ENCODE assay signal across 8 cellular contexts in genomic region chr3:71064288-71064975, GRCh38.
DNase-seq lines count a peak whose midpoint lies in the region; ATAC-seq and TF ChIP-seq lines count a peak whose summit lies in the region.

No MANE protein-coding gene starts in this region.

- intact Hi-C loops in mucosa of descending colon (cut with DNase I, micrococcal nuclease): loop anchor here in 1 of 2 donors (10.0 kb wide), 1 partner anchor 60 kb away; no protein-coding TSS in a partner anchor
- intact Hi-C loops in stomach (cut with DNase I; ENCODE audit: low total_unique reads): no loop called here

- H3K4me3 ChIP-seq in epithelial cell of esophagus (ENCODE audit: low read length) (peak overlapping the region; percentile 60), mucosa of descending colon (peak overlapping the region; percentile 46), stomach (peak overlapping the region; percentile 52 to 67 (median 63))

- no peaks in the 10 kb centered on the region for H3K36me3 ChIP-seq in mucosa of descending colon (ENCODE audit: low read depth)
- H3K36me3 ChIP-seq in stomach: no peaks in the 10 kb centered on the region

- no peak for TF ChIP-seq CTCF in epithelial cell of esophagus (IDR thresholded peaks at IDR 0.05; ENCODE audit: insufficient read depth, low read depth, low read length, missing control alignments)
- TF ChIP-seq CTCF in mucosa of descending colon (IDR thresholded peaks at IDR 0.05): no peak
- TF ChIP-seq CTCF in stomach (IDR thresholded peaks at IDR 0.05): no peak

- DNase-seq in COLO668 (lab: John Stamatoyannopoulos, UW; ENCODE audit: unreplicated experiment): peak; percentile 86
- peak; percentile 26 for DNase-seq in NCI-H146 treated with DMSO at 0.1 percent for 48 hours (lab: John Stamatoyannopoulos, UW; ENCODE audit: unreplicated experiment)
- DNase-seq in activated CD8-positive, alpha-beta memory T cell treated with anti-CD3 and anti-CD28 coated beads for 48 hours (ENCODE audit: low read depth in 2 of 3, low spot score in 2 of 3): peak in 2 of 3 experiments; percentile 40 to 46
- peak; percentile 55 for DNase-seq in epithelial cell of esophagus (ENCODE audit: low read depth)
- peak; percentile 59 to 80 (median 79) for DNase-seq in mucosa of descending colon
- peak; percentile 57 for DNase-seq in stomach
- no peak for DNase-seq in amniotic stem cell (lab: John Stamatoyannopoulos, UW)

- WGBS in stomach, 5 donors: 0 to 1% (median 1%) methylated on average over 19 to 51 of the region's 51 CpGs

- H3K4me1 ChIP-seq in mucosa of descending colon (ENCODE audit: low read depth): peaks cover 29% of the 10 kb centered on the region
- H3K4me1 ChIP-seq in stomach: peaks cover 26 to 82% (median 57%) of the 10 kb centered on the region in 4 donors

- TF ChIP-seq POLR2A in stomach (IDR thresholded peaks at IDR 0.05): no peak

- ATAC-seq in GM21529 (IDR thresholded peaks at IDR 0.05; ENCODE audit: unreplicated experiment) (peak; percentile 44), mucosa of descending colon (peak; percentile 58)

- no peak for TF ChIP-seq EP300 in stomach (IDR thresholded peaks at IDR 0.05)

- H3K9me3 ChIP-seq in mucosa of descending colon (no peaks in the 10 kb centered on the region), stomach (no peaks in the 10 kb centered on the region)

- no peaks in the 10 kb centered on the region for H3K27me3 ChIP-seq in stomach

- peak overlapping the region; percentile 86 to 99 (median 95) for H3K27ac ChIP-seq in stomach
